28 cellular contexts compared by ENCODE assay signal in genomic region chr7:860149-860548, GRCh38.
"Had no signal": no experiment of that assay in that cellular context is flagged by ENCODE, and none has a peak within 500 bp of the region (broad histone marks: within the 10 kb centered on the region; RNA-seq: fewer than 3 reads in every experiment).

No MANE protein-coding gene starts in this region.

- H3K9me3 ChIP-seq: adrenal gland, ascending aorta, esophagus muscularis mucosa, sigmoid colon, thoracic aorta, upper lobe of right lung had no signal

- FAIRE-seq: endothelial cell of umbilical vein, frontal cortex, islet of Langerhans had no signal

- H3K4me1 ChIP-seq: adrenal gland, ascending aorta, sigmoid colon, upper lobe of right lung had no signal

- H3K27ac Mint-ChIP-seq: activated CD4-positive, alpha-beta T cell treated with anti-CD3 and anti-CD28 coated beads, Interleukin-2, amount 10 ng/mL, durations not matched to agents 7 days and 5 days; activated CD8-positive, alpha-beta memory T cell treated with anti-CD3 and anti-CD28 coated beads, Interleukin-2, amount 10 ng/mL, durations not matched to agents 7 days and 5 days; activated CD8-positive, alpha-beta T cell treated with anti-CD3 and anti-CD28 coated beads for 36 hours; activated naive CD8-positive, alpha-beta T cell; activated T-helper 1 cell treated with anti-CD3 and anti-CD28 coated beads, Interleukin-12 subunit alpha, Interleukin-12 subunit beta, Interleukin-2, Interleukin-4 antibody, amounts not matched to agents 30 ng/mL and 10 ng/mL and 1 ng/mL, durations not matched to agents 14 hours and 24 hours and 36 hours; memory B cell had no signal

- H3K4me3 Mint-ChIP-seq: activated CD4-positive, alpha-beta T cell treated with anti-CD3 and anti-CD28 coated beads, Interleukin-2, amount 10 ng/mL, durations not matched to agents 7 days and 5 days; activated CD8-positive, alpha-beta memory T cell treated with anti-CD3 and anti-CD28 coated beads, Interleukin-2, amount 10 ng/mL, durations not matched to agents 7 days and 5 days; activated CD8-positive, alpha-beta T cell treated with anti-CD3 and anti-CD28 coated beads for 36 hours; activated naive CD8-positive, alpha-beta T cell; activated T-helper 1 cell treated with anti-CD3 and anti-CD28 coated beads, Interleukin-12 subunit alpha, Interleukin-12 subunit beta, Interleukin-2, Interleukin-4 antibody, amounts not matched to agents 30 ng/mL and 10 ng/mL and 1 ng/mL, durations not matched to agents 14 hours and 24 hours and 36 hours; memory B cell; T-helper 2 cell treated with Interferon-gamma antibody and Interleukin-4, amounts not matched to agents 5 μg/mL and 100 μg/mL, for 36 hours had no signal

- H3K27ac ChIP-seq: adrenal gland, ascending aorta, brain microvascular endothelial cell, esophagus muscularis mucosa, thoracic aorta, upper lobe of right lung, VCaP had no signal

- H3K27me3 Mint-ChIP-seq: activated CD4-positive, alpha-beta T cell treated with anti-CD3 and anti-CD28 coated beads, Interleukin-2, amount 10 ng/mL, durations not matched to agents 7 days and 5 days; activated CD8-positive, alpha-beta memory T cell treated with anti-CD3 and anti-CD28 coated beads, Interleukin-2, amount 10 ng/mL, durations not matched to agents 7 days and 5 days; activated CD8-positive, alpha-beta T cell treated with anti-CD3 and anti-CD28 coated beads for 36 hours; activated naive CD8-positive, alpha-beta T cell; memory B cell had no signal

- DNase-seq: activated CD4-positive, alpha-beta T cell treated with anti-CD3 and anti-CD28 coated beads, Interleukin-2, amount 10 ng/mL, durations not matched to agents 7 days and 5 days; activated CD4-positive, CD25-positive, alpha-beta regulatory T cell treated with anti-CD3 and anti-CD28 coated beads, Interleukin-2, amount 50 U/mL, for 72 hours; activated CD8-positive, alpha-beta memory T cell treated with anti-CD3 and anti-CD28 coated beads, Interleukin-2, amount 10 ng/mL, durations not matched to agents 7 days and 5 days; activated CD8-positive, alpha-beta T cell treated with anti-CD3 and anti-CD28 coated beads for 36 hours; activated gamma-delta T cell; activated T-cell treated with anti-CD3 and anti-CD28 coated beads for 4 hours; adrenal gland; brain microvascular endothelial cell; central memory CD4-positive, alpha-beta T cell; dermis blood vessel endothelial cell; effector CD8-positive, alpha-beta T cell; left colon; retina; sigmoid colon; stimulated activated CD4-positive, alpha-beta T cell treated with anti-CD3 and anti-CD28 coated beads, Interleukin-4, amount 100 ng/mL, for 24 hours; stimulated activated naive CD4-positive, alpha-beta T cell treated with Interleukin-2 at 50 U/mL for 16 hours; upper lobe of right lung had no signal

- H3K4me3 ChIP-seq: adrenal gland, ascending aorta, esophagus muscularis mucosa, sigmoid colon, thoracic aorta, upper lobe of right lung had no signal

- ATAC-seq: activated CD8-positive, alpha-beta memory T cell treated with anti-CD3 and anti-CD28 coated beads, Interleukin-2, amount 10 ng/mL, durations not matched to agents 7 days and 5 days; activated CD8-positive, alpha-beta T cell treated with anti-CD3 and anti-CD28 coated beads for 36 hours; left colon had no signal

- H3K27me3 ChIP-seq: adrenal gland, ascending aorta, brain microvascular endothelial cell, esophagus muscularis mucosa, sigmoid colon, upper lobe of right lung had no signal

- H3K4me1 Mint-ChIP-seq: activated CD4-positive, alpha-beta T cell treated with anti-CD3 and anti-CD28 coated beads, Interleukin-2, amount 10 ng/mL, durations not matched to agents 7 days and 5 days; activated CD8-positive, alpha-beta memory T cell treated with anti-CD3 and anti-CD28 coated beads, Interleukin-2, amount 10 ng/mL, durations not matched to agents 7 days and 5 days; memory B cell had no signal

- H3K9me3 Mint-ChIP-seq: activated CD4-positive, alpha-beta T cell treated with anti-CD3 and anti-CD28 coated beads, Interleukin-2, amount 10 ng/mL, durations not matched to agents 7 days and 5 days; activated CD8-positive, alpha-beta T cell treated with anti-CD3 and anti-CD28 coated beads for 36 hours; activated T-helper 1 cell treated with anti-CD3 and anti-CD28 coated beads, Interleukin-12 subunit alpha, Interleukin-12 subunit beta, Interleukin-2, Interleukin-4 antibody, amounts not matched to agents 30 ng/mL and 10 ng/mL and 1 ng/mL, durations not matched to agents 14 hours and 24 hours and 36 hours; memory B cell; T-helper 2 cell treated with Interferon-gamma antibody and Interleukin-4, amounts not matched to agents 5 μg/mL and 100 μg/mL, for 36 hours had no signal
